ENCODE assay signal across 30 cellular contexts in the genomic region with DNA sequence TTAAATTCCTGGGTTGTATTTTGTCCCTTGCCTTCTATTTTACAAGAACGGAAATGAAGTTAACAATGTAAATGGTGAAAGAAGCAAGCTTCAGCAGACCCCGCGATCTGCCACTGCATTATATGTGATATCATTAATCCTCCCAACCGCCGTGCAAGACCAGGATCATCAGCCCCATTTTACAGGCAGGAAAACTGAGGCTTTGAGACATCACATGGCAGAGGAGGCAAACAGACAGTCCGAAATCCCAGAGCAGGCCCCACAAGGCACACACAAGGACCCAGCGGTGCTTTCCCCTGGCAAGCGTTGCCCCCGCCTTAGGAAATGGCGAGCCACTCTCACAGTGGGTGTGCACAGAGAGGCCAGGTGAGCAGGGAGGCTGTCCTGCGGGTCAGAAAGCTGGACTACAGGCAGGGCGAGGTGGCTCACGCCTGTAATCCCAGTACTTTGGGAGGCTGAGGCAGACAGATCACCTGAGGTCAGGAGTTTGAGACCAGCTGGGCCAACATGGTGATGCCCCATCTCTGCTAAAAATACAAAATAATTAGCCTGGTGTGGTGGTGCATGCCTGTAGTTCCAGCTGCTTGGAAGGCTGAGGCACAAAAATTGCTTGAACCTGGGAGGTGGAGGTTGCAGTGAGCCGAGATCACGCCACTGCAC. TPM values are rescaled to one million over a fixed set of nuclear protein-coding genes. Genes with fewer than 3 reads are reported as not detected.
"Had no signal": no experiment of that assay in that cellular context is flagged by ENCODE, and none has a peak within 500 bp of the region (broad histone marks: within the 10 kb centered on the region; RNA-seq: fewer than 3 reads in every experiment).

No MANE protein-coding gene starts in this region.

- H3K36me3 Mint-ChIP-seq: memory B cell, natural killer cell had no signal

- H3K27ac Mint-ChIP-seq: dendritic cell treated with granulocyte-macrophage colony-stimulating factor and Interleukin-4, amounts not matched to agents 40 ng/mL and 50 ng/mL, for 4 days; endodermal cell; memory B cell; natural killer cell; progenitor cell of endocrine pancreas had no signal

- H3K4me3 ChIP-seq: colonic mucosa, esophagus muscularis mucosa, gastroesophageal sphincter, heart left ventricle, hepatocyte, lung, smooth muscle cell, stomach, testis, tibial artery, upper lobe of left lung, uterus had no signal

- H3K9me3 Mint-ChIP-seq: central memory CD8-positive, alpha-beta T cell; dendritic cell treated with granulocyte-macrophage colony-stimulating factor and Interleukin-4, amounts not matched to agents 40 ng/mL and 50 ng/mL, for 4 days; endodermal cell; memory B cell; natural killer cell had no signal

- ATAC-seq: foreskin keratinocyte, left colon, natural killer cell had no signal

- H3K27me3 ChIP-seq: colonic mucosa, esophagus muscularis mucosa, stomach, testis, tibial artery, upper lobe of left lung, uterus had no signal

- H3K79me2 ChIP-seq: hepatocyte, parathyroid adenoma had no signal

- H2AFZ ChIP-seq: hepatocyte, parathyroid adenoma had no signal

- H3K4me1 Mint-ChIP-seq: central memory CD8-positive, alpha-beta T cell; memory B cell; natural killer cell had no signal

- H3K9me3 ChIP-seq: colonic mucosa, esophagus muscularis mucosa, gastroesophageal sphincter, heart left ventricle, stomach, testis, tibial artery, upper lobe of left lung, uterus had no signal

- H3K4me3 Mint-ChIP-seq: central memory CD8-positive, alpha-beta T cell; dendritic cell treated with granulocyte-macrophage colony-stimulating factor and Interleukin-4, amounts not matched to agents 40 ng/mL and 50 ng/mL, for 4 days; endodermal cell; memory B cell; natural killer cell had no signal

- H3K27ac ChIP-seq: foreskin keratinocyte, hepatocyte, parathyroid adenoma, testis, tibial artery had no signal

- H3K4me2 ChIP-seq: hepatocyte, smooth muscle cell had no signal

- H3K36me3 ChIP-seq: colonic mucosa, esophagus muscularis mucosa, gastroesophageal sphincter, stomach, tibial artery, upper lobe of left lung, uterus had no signal

- H3K4me1 ChIP-seq: colonic mucosa, foreskin keratinocyte had no signal

- DNase-seq: colonic mucosa; effector CD8-positive, alpha-beta T cell; endodermal cell; foreskin keratinocyte; heart left ventricle; left colon; natural killer cell; stimulated activated CD4-positive, alpha-beta T cell treated with anti-CD3 and anti-CD28 coated beads, Interleukin-12 subunit alpha, Interleukin-12 subunit beta, amount 100 ng/mL, for 4 hours; stimulated activated CD4-positive, alpha-beta T cell treated with anti-CD3 and anti-CD28 coated beads, Interleukin-1b, Interleukin-23, amount 100 ng/mL, for 48 hours; stimulated activated CD4-positive, alpha-beta T cell treated with anti-CD3 and anti-CD28 coated beads, Interleukin-4, amount 100 ng/mL, for 1 hour; stimulated activated CD8-positive, alpha-beta memory T cell treated with anti-CD3 and anti-CD28 coated beads, Interleukin-4, amount 100 ng/mL, for 48 hours; stimulated activated naive CD4-positive, alpha-beta T cell treated with Interleukin-2 at 50 U/mL for 16 hours; stomach; substantia nigra; testis; upper lobe of left lung; uterus had no signal

- FAIRE-seq: endothelial cell of umbilical vein had no signal

- H3K9ac ChIP-seq: parathyroid adenoma had no signal

RNA-seq across cellular contexts. Expression of a gene that starts 16.2 kb away (rescaled TPM):
- total RNA-seq: foreskin keratinocyte, natural killer cell had no signal
- polyA plus RNA-seq: foreskin keratinocyte, neural cell had no signal
